Comparison of ENCODE assay signal across 10 cellular contexts in genomic region chr14:47674546-47675238, GRCh38. TPM values are rescaled to one million over a fixed set of nuclear protein-coding genes. Genes with fewer than 3 reads are reported as not detected.
A peak's percentile ranks its signal among the peaks of the same experiment; 100 is the strongest.
DNase-seq lines count a peak whose midpoint lies in the region; ATAC-seq and TF ChIP-seq lines count a peak whose summit lies in the region.
"Had no signal": no experiment of that assay in that cellular context is flagged by ENCODE, and none has a peak within 500 bp of the region (broad histone marks: within the 10 kb centered on the region; RNA-seq: fewer than 3 reads in every experiment).

No MANE protein-coding gene starts in this region.

- ATAC-seq in HG03457 (IDR thresholded peaks at IDR 0.05; ENCODE audit: unreplicated experiment): no peak

- no peak overlapping the region for H3K27ac Mint-ChIP-seq in nephron

- peaks cover 65% of the 10 kb centered on the region for H3K27me3 Mint-ChIP-seq in nephron (ENCODE audit: low read depth)

- CTCF ChIA-PET in A673 (lab: Charles Lee): no interaction called here

- no peaks in the 10 kb centered on the region for H3K36me3 Mint-ChIP-seq in nephron (ENCODE audit: low read depth)

- no peaks in the 10 kb centered on the region for H3K9me3 Mint-ChIP-seq in nephron

- peak overlapping the region; percentile 83 to 96 (median 87) for H3K4me3 Mint-ChIP-seq in nephron

- H3K4me1 ChIP-seq in A673 (ENCODE audit: insufficient read depth, low read length, poor library complexity, severe bottlenecking) (peaks cover 14% of the 10 kb centered on the region), ectodermal cell (ENCODE audit: control insufficient read depth, insufficient read depth, low read length) (no peaks in the 10 kb centered on the region)

- H3K27ac ChIP-seq in A673 (ENCODE audit: low read depth, low read length, poor library complexity, severe bottlenecking): no peak overlapping the region
- H3K27ac ChIP-seq in HL-60 (replicated peaks): no peak overlapping the region
- no peak overlapping the region for H3K27ac ChIP-seq in ectodermal cell (ENCODE audit: insufficient read depth, low read depth, low read length, poor library complexity, severe bottlenecking)

- POLR2A ChIA-PET in A673 (lab: Charles Lee; ENCODE audit: low non-redundant PET): no interaction called here

- peak; percentile 10 for DNase-seq in A673 (ENCODE audit: low spot score)
- DNase-seq in HL-60 (ENCODE audit: low read depth in 1 of 2, low spot score in 1 of 2): peak in 1 of 2 experiments; percentile 4
- no peak for DNase-seq in CD1c-positive myeloid dendritic cell (ENCODE audit: extremely low spot score)
- DNase-seq in NAMALWA (ENCODE audit: low spot score): no peak
- DNase-seq in NCI-H774 (lab: John Stamatoyannopoulos, UW): no peak
- DNase-seq: stimulated activated naive CD4-positive, alpha-beta T cell had no signal

- peaks cover 14% of the 10 kb centered on the region for H3K4me1 Mint-ChIP-seq in nephron

- H3K9me3 ChIP-seq in A673 (ENCODE audit: low read depth, low read length, poor library complexity, severe bottlenecking) (no peaks in the 10 kb centered on the region), ectodermal cell (ENCODE audit: control insufficient read depth, low read length) (no peaks in the 10 kb centered on the region)

- BruUV-seq in A673 (replicated peaks; lab: Mats Ljungman, UMichigan): no TSS peak

- intact Hi-C loops in A673 (cut with micrococcal nuclease; ENCODE audit: unreplicated experiment): no loop called here

- H3K4me3 ChIP-seq in A673 (ENCODE audit: low read depth, low read length, poor library complexity, severe bottlenecking): peak overlapping the region; percentile 35
- H3K4me3 ChIP-seq in HL-60 (replicated peaks; ENCODE audit: insufficient read depth, low read length): peak overlapping the region; percentile 55
- H3K4me3 ChIP-seq in ectodermal cell (ENCODE audit: insufficient read depth, low read depth, low read length): peak overlapping the region; percentile 59

- TF ChIP-seq CTCF in A673 (conservative IDR thresholded peaks at IDR 0.05; ENCODE audit: low read depth, low read length) (no peak), HL-60 (IDR thresholded peaks at IDR 0.05; ENCODE audit: insufficient read depth, low read length) (no peak), nephron (IDR thresholded peaks at IDR 0.05; ENCODE audit: unreplicated experiment in 3 of 3) (no peak)

- WGBS in ectodermal cell, 2 experiments: 0% methylated on average over 71 of the region's 71 CpGs

- H3K27me3 ChIP-seq in A673 (replicated peaks; ENCODE audit: insufficient read depth, low read depth, low read length, poor library complexity) (peaks cover 72% of the 10 kb centered on the region), HL-60 (ENCODE audit: insufficient read depth, poor library complexity, severe bottlenecking) (peaks cover 31% of the 10 kb centered on the region), ectodermal cell (ENCODE audit: control insufficient read depth, insufficient read depth, low read length, poor library complexity, severe bottlenecking) (peaks cover 63% of the 10 kb centered on the region)

- H3K36me3 ChIP-seq in A673 (ENCODE audit: insufficient read depth, low read length, poor library complexity, severe bottlenecking) (no peaks in the 10 kb centered on the region), ectodermal cell (ENCODE audit: control insufficient read depth, insufficient read depth, low read length) (no peaks in the 10 kb centered on the region)

RNA-seq across cellular contexts. Expression of gene MDGA2, which starts 0.7 kb away (rescaled TPM):
- not detected in 2 replicates for total RNA-seq in A673 (2021)
- 0.89 TPM for polyA plus RNA-seq in ectodermal cell (2013, experiment 1 of 4)
- 0.50 TPM for polyA plus RNA-seq in ectodermal cell (2013, experiment 2 of 4)
- 0.32 TPM for polyA plus RNA-seq in ectodermal cell (2013, experiment 3 of 4)
- polyA plus RNA-seq in ectodermal cell (2013, experiment 4 of 4): 0.65 TPM
- total RNA-seq: OCI-LY7 had no signal
